Comparison of ENCODE assay signal across 27 cellular contexts in genomic region chr17:7463368-7463846, GRCh38. TPM values are rescaled to one million over a fixed set of nuclear protein-coding genes. Genes with fewer than 3 reads are reported as not detected.
DNase-seq lines count a peak whose midpoint lies in the region; ATAC-seq lines count a peak whose summit lies in the region.
"Had no signal": no experiment of that assay in that cellular context is flagged by ENCODE, and none has a peak within 500 bp of the region (broad histone marks: within the 10 kb centered on the region; RNA-seq: fewer than 3 reads in every experiment).

No MANE protein-coding gene starts in this region.

- intact Hi-C loops in sciatic nerve (cut with DNase I): no loop called here

- H3K4me3 Mint-ChIP-seq in stimulated activated naive CD8-positive, alpha-beta T cell treated with anti-CD3 and anti-CD28 coated beads, Interleukin-15, amount 100 ng/mL, for 72 hours: no peak overlapping the region
- H3K4me3 Mint-ChIP-seq: CD4-positive, CD25-positive, alpha-beta regulatory T cell had no signal

- H3K27me3 Mint-ChIP-seq in stimulated activated naive CD8-positive, alpha-beta T cell treated with anti-CD3 and anti-CD28 coated beads, Interleukin-15, amount 100 ng/mL, for 72 hours: no peaks in the 10 kb centered on the region
- H3K27me3 Mint-ChIP-seq: CD4-positive, CD25-positive, alpha-beta regulatory T cell had no signal

- peak overlapping the region; percentile 35 for H3K27ac ChIP-seq in epithelial cell of prostate
- H3K27ac ChIP-seq: BLaER1, PC-9, SJSA1 had no signal

- ATAC-seq in stimulated activated naive CD8-positive, alpha-beta T cell treated with anti-CD3 and anti-CD28 coated beads, Interleukin-15, amount 100 ng/mL, for 72 hours: peak; percentile 8
- ATAC-seq in stimulated activated naive CD8-positive, alpha-beta T cell treated with anti-CD3 and anti-CD28 coated beads, Interleukin-15, Interleukin-2, amounts not matched to agents 100 U/mL and 50 U/mL, for 24 hours: no peak
- peak; percentile 3 for ATAC-seq in sciatic nerve

- peaks cover 37% of the 10 kb centered on the region for H3K4me1 Mint-ChIP-seq in stimulated activated naive CD8-positive, alpha-beta T cell treated with anti-CD3 and anti-CD28 coated beads, Interleukin-15, amount 100 ng/mL, for 72 hours

- no peak overlapping the region for H3K27ac Mint-ChIP-seq in stimulated activated naive CD8-positive, alpha-beta T cell treated with anti-CD3 and anti-CD28 coated beads, Interleukin-15, amount 100 ng/mL, for 72 hours

- DNase-seq in stimulated activated naive CD8-positive, alpha-beta T cell treated with anti-CD3 and anti-CD28 coated beads, Interleukin-15, amount 100 ng/mL, for 72 hours: no peak
- DNase-seq in stimulated activated naive CD8-positive, alpha-beta T cell treated with anti-CD3 and anti-CD28 coated beads, Interleukin-15, Interleukin-2, amounts not matched to agents 100 U/mL and 50 U/mL, for 24 hours: no peak
- DNase-seq in epithelial cell of prostate (ENCODE audit: low read depth, low spot score) (no peak), sciatic nerve (ENCODE audit: low spot score) (no peak), GDM1 (lab: John Stamatoyannopoulos, UW) (no peak), superior temporal gyrus (ENCODE audit: extremely low spot score) (no peak), NAMALWA (ENCODE audit: low spot score) (no peak)
- DNase-seq: Caco-2; CD4-positive, CD25-positive, alpha-beta regulatory T cell; EL; GF-D8; GOT3; HCEC 1CT; KG1; MM.1S; NCI-H1048; NCI-H1417 treated with DMSO at 0.1 percent for 48 hours; NCI-H1694 treated with DMSO at 0.1 percent for 48 hours; NCI-H2081; NCI-H2227 treated with DMSO at 0.1 percent for 48 hours; NCI-H526 treated with DMSO at 0.1 percent for 48 hours; PC-9; Right ventricle myocardium superior had no signal

- no peaks in the 10 kb centered on the region for H3K9me3 Mint-ChIP-seq in stimulated activated naive CD8-positive, alpha-beta T cell treated with anti-CD3 and anti-CD28 coated beads, Interleukin-15, amount 100 ng/mL, for 72 hours
- H3K9me3 Mint-ChIP-seq: CD4-positive, CD25-positive, alpha-beta regulatory T cell had no signal

RNA-seq across cellular contexts. Expression of gene ZBTB4, which starts 16.0 kb away (rescaled TPM):
- total RNA-seq in sciatic nerve: 84.2 TPM

RNA-seq across cellular contexts. Expression of gene SLC35G6, which starts 17.8 kb away (rescaled TPM):
- total RNA-seq in sciatic nerve: not detected
- total RNA-seq: Caco-2; CD4-positive, CD25-positive, alpha-beta regulatory T cell; NCI-H460; PC-9; Right ventricle myocardium superior; RPMI7951; SJSA1 had no signal

RNA-seq across cellular contexts. Expression of gene CHRNB1, which starts 18.5 kb away (rescaled TPM):
- 6.3 TPM for total RNA-seq in sciatic nerve

RNA-seq across cellular contexts. Expression of gene POLR2A, which starts 20.8 kb away (rescaled TPM):
- total RNA-seq in sciatic nerve: 126 TPM

RNA-seq across cellular contexts. Expression of gene FGF11, which starts 24.1 kb away (rescaled TPM):
- total RNA-seq in sciatic nerve: 3.8 TPM
- total RNA-seq: SJSA1 had no signal
